1 cellular context compared by ENCODE assay signal in the genomic region with DNA sequence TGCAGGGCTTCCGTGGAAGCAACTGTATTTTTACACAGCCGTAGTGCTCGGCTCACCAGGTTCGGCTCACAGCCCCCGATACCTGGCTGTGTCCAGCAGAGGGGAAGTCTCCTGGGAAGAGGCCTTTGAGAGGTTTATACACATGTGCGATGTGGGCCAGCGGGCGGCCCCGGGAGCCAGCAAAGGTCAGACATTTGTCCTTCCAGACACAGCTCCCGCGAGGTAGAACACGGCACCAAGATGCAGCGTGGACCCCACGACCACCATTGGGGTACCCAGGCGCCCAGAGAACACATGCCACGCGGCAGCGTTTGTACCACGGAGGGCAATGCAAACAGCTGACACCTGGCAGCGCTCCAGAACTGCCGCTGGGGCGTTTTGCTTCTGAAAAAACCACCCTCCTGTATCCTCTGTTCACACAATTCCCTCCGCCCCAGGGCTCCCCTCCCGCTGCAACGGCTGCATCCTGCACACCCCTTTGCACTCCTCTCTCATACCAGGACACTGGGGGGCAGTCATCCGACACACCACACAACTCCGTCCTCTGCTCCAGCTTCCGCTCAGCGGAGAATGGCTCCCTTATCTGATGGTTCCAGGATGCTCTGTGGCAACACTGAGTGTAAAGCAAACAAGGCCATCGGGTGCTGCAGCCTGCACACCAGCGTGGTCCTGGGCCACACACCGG.
TF ChIP-seq lines count a peak whose summit lies in the region.

No MANE protein-coding gene starts in this region.

TF ChIP-seq in K562, 482 proteins besides CTCF, POLR2A, EP300 and RAD21 (continued from another document and continues in another):
- TF ChIP-seq SMAD1 (IDR thresholded peaks at IDR 0.05; ENCODE audit: low read depth, low read length, partially characterized antibody) (no peak), CBFB (CRISPR knock-in tag; IDR thresholded peaks at IDR 0.05) (no peak), TEAD2 (tag; IDR thresholded peaks at IDR 0.05) (no peak), KDM2B (CRISPR knock-in tag; IDR thresholded peaks at IDR 0.05) (no peak), MXI1 (IDR thresholded peaks at IDR 0.05; ENCODE audit: low read depth, low read length) (no peak), FOXA1 (IDR thresholded peaks at IDR 0.05; ENCODE audit: borderline replicate concordance) (peak; percentile 57), CCNT2 (IDR thresholded peaks at IDR 0.05; ENCODE audit: borderline replicate concordance, extremely low read depth, insufficient read length, low read depth, low read length) (no peak), PCBP1 (IDR thresholded peaks at IDR 0.05; ENCODE audit: low read depth, low read length, poor library complexity, severe bottlenecking) (no peak), FOS (IDR thresholded peaks at IDR 0.05; ENCODE audit: extremely low read depth, insufficient read length) (no peak), ZNF239 (CRISPR knock-in tag; IDR thresholded peaks at IDR 0.05) (no peak), TBL1XR1 (IDR thresholded peaks at IDR 0.05; ENCODE audit: low read length in 2 of 2) (no peak), HNRNPL (IDR thresholded peaks at IDR 0.05; ENCODE audit: low read depth, low read length) (no peak), ZNF232 (CRISPR knock-in tag; IDR thresholded peaks at IDR 0.05) (no peak), CBX5 (IDR thresholded peaks at IDR 0.05; ENCODE audit: borderline replicate concordance, low read depth) (no peak), MEF2D (tag; conservative IDR thresholded peaks at IDR 0.05; ENCODE audit: low read depth) (no peak), ZNF197 (CRISPR knock-in tag; IDR thresholded peaks at IDR 0.05; ENCODE audit: low read depth) (no peak), ETV6 (IDR thresholded peaks at IDR 0.05; ENCODE audit: borderline replicate concordance in 1 of 2, low read depth in 2 of 2, low read length in 1 of 2) (no peak), ETV6 (CRISPR knock-in tag; IDR thresholded peaks at IDR 0.05; ENCODE audit: borderline replicate concordance) (no peak), ZNF3 (CRISPR knock-in tag; IDR thresholded peaks at IDR 0.05) (no peak), TBP (optimal IDR thresholded peaks at IDR 0.05; ENCODE audit: low read depth, low read length) (no peak), PML (IDR thresholded peaks at IDR 0.05; ENCODE audit: low read length) (no peak), CHD4 (IDR thresholded peaks at IDR 0.05; ENCODE audit: insufficient read depth, insufficient replicate concordance, low read depth, low read length, poor library complexity, severe bottlenecking) (no peak), SMC3 (conservative IDR thresholded peaks at IDR 0.05; ENCODE audit: insufficient read depth, low read depth, low read length) (peak; percentile 64; the same call in 1 of the 2 replicates), ZFP36 (IDR thresholded peaks at IDR 0.05; ENCODE audit: low read depth, low read length, partially characterized antibody) (no peak), ETV5 (CRISPR knock-in tag; IDR thresholded peaks at IDR 0.05; ENCODE audit: low read depth) (peak; percentile 93), SREBF1 (IDR thresholded peaks at IDR 0.05; ENCODE audit: borderline replicate concordance, low read depth, low read length) (no peak), ZNF174 (CRISPR knock-in tag; IDR thresholded peaks at IDR 0.05) (no peak)
- TF ChIP-seq, protein P1, sequence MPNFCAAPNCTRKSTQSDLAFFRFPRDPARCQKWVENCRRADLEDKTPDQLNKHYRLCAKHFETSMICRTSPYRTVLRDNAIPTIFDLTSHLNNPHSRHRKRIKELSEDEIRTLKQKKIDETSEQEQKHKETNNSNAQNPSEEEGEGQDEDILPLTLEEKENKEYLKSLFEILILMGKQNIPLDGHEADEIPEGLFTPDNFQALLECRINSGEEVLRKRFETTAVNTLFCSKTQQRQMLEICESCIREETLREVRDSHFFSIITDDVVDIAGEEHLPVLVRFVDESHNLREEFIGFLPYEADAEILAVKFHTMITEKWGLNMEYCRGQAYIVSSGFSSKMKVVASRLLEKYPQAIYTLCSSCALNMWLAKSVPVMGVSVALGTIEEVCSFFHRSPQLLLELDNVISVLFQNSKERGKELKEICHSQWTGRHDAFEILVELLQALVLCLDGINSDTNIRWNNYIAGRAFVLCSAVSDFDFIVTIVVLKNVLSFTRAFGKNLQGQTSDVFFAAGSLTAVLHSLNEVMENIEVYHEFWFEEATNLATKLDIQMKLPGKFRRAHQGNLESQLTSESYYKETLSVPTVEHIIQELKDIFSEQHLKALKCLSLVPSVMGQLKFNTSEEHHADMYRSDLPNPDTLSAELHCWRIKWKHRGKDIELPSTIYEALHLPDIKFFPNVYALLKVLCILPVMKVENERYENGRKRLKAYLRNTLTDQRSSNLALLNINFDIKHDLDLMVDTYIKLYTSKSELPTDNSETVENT (CRISPR knock-in tag; IDR thresholded peaks at IDR 0.05), result no peak
- TF ChIP-seq, protein P2, sequence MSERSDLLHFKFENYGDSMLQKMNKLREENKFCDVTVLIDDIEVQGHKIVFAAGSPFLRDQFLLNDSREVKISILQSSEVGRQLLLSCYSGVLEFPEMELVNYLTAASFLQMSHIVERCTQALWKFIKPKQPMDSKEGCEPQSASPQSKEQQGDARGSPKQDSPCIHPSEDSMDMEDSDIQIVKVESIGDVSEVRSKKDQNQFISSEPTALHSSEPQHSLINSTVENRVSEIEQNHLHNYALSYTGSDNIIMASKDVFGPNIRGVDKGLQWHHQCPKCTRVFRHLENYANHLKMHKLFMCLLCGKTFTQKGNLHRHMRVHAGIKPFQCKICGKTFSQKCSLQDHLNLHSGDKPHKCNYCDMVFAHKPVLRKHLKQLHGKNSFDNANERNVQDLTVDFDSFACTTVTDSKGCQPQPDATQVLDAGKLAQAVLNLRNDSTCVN (CRISPR knock-in tag; IDR thresholded peaks at IDR 0.05), result no peak
- TF ChIP-seq, protein P3, sequence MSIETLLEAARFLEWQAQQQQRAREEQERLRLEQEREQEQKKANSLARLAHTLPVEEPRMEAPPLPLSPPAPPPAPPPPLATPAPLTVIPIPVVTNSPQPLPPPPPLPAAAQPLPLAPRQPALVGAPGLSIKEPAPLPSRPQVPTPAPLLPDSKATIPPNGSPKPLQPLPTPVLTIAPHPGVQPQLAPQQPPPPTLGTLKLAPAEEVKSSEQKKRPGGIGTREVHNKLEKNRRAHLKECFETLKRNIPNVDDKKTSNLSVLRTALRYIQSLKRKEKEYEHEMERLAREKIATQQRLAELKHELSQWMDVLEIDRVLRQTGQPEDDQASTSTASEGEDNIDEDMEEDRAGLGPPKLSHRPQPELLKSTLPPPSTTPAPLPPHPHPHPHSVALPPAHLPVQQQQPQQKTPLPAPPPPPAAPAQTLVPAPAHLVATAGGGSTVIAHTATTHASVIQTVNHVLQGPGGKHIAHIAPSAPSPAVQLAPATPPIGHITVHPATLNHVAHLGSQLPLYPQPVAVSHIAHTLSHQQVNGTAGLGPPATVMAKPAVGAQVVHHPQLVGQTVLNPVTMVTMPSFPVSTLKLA (conservative IDR thresholded peaks at IDR 0.05), result 0 out of 4 replicates have a peak, but pooled peaks of 1 of the 2 experiments have one; percentile 19
- TF ChIP-seq, protein P4, sequence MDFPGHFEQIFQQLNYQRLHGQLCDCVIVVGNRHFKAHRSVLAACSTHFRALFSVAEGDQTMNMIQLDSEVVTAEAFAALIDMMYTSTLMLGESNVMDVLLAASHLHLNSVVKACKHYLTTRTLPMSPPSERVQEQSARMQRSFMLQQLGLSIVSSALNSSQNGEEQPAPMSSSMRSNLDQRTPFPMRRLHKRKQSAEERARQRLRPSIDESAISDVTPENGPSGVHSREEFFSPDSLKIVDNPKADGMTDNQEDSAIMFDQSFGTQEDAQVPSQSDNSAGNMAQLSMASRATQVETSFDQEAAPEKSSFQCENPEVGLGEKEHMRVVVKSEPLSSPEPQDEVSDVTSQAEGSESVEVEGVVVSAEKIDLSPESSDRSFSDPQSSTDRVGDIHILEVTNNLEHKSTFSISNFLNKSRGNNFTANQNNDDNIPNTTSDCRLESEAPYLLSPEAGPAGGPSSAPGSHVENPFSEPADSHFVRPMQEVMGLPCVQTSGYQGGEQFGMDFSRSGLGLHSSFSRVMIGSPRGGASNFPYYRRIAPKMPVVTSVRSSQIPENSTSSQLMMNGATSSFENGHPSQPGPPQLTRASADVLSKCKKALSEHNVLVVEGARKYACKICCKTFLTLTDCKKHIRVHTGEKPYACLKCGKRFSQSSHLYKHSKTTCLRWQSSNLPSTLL (IDR thresholded peaks at IDR 0.05), result no peak
- TF ChIP-seq, protein P5, sequence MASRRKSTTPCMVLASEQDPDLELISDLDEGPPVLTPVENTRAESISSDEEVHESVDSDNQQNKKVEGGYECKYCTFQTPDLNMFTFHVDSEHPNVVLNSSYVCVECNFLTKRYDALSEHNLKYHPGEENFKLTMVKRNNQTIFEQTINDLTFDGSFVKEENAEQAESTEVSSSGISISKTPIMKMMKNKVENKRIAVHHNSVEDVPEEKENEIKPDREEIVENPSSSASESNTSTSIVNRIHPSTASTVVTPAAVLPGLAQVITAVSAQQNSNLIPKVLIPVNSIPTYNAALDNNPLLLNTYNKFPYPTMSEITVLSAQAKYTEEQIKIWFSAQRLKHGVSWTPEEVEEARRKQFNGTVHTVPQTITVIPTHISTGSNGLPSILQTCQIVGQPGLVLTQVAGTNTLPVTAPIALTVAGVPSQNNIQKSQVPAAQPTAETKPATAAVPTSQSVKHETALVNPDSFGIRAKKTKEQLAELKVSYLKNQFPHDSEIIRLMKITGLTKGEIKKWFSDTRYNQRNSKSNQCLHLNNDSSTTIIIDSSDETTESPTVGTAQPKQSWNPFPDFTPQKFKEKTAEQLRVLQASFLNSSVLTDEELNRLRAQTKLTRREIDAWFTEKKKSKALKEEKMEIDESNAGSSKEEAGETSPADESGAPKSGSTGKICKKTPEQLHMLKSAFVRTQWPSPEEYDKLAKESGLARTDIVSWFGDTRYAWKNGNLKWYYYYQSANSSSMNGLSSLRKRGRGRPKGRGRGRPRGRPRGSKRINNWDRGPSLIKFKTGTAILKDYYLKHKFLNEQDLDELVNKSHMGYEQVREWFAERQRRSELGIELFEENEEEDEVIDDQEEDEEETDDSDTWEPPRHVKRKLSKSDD (conservative IDR thresholded peaks at IDR 0.05; ENCODE audit: low read length), result no peak
- TF ChIP-seq, protein P6, sequence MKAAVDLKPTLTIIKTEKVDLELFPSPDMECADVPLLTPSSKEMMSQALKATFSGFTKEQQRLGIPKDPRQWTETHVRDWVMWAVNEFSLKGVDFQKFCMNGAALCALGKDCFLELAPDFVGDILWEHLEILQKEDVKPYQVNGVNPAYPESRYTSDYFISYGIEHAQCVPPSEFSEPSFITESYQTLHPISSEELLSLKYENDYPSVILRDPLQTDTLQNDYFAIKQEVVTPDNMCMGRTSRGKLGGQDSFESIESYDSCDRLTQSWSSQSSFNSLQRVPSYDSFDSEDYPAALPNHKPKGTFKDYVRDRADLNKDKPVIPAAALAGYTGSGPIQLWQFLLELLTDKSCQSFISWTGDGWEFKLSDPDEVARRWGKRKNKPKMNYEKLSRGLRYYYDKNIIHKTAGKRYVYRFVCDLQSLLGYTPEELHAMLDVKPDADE (conservative IDR thresholded peaks at IDR 0.05; ENCODE audit: control insufficient read depth, low read depth, low read length), result no peak
- TF ChIP-seq, protein P7, sequence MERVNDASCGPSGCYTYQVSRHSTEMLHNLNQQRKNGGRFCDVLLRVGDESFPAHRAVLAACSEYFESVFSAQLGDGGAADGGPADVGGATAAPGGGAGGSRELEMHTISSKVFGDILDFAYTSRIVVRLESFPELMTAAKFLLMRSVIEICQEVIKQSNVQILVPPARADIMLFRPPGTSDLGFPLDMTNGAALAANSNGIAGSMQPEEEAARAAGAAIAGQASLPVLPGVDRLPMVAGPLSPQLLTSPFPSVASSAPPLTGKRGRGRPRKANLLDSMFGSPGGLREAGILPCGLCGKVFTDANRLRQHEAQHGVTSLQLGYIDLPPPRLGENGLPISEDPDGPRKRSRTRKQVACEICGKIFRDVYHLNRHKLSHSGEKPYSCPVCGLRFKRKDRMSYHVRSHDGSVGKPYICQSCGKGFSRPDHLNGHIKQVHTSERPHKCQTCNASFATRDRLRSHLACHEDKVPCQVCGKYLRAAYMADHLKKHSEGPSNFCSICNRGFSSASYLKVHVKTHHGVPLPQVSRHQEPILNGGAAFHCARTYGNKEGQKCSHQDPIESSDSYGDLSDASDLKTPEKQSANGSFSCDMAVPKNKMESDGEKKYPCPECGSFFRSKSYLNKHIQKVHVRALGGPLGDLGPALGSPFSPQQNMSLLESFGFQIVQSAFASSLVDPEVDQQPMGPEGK (CRISPR knock-in tag; IDR thresholded peaks at IDR 0.05; ENCODE audit: borderline replicate concordance), result no peak
- TF ChIP-seq, protein P8, sequence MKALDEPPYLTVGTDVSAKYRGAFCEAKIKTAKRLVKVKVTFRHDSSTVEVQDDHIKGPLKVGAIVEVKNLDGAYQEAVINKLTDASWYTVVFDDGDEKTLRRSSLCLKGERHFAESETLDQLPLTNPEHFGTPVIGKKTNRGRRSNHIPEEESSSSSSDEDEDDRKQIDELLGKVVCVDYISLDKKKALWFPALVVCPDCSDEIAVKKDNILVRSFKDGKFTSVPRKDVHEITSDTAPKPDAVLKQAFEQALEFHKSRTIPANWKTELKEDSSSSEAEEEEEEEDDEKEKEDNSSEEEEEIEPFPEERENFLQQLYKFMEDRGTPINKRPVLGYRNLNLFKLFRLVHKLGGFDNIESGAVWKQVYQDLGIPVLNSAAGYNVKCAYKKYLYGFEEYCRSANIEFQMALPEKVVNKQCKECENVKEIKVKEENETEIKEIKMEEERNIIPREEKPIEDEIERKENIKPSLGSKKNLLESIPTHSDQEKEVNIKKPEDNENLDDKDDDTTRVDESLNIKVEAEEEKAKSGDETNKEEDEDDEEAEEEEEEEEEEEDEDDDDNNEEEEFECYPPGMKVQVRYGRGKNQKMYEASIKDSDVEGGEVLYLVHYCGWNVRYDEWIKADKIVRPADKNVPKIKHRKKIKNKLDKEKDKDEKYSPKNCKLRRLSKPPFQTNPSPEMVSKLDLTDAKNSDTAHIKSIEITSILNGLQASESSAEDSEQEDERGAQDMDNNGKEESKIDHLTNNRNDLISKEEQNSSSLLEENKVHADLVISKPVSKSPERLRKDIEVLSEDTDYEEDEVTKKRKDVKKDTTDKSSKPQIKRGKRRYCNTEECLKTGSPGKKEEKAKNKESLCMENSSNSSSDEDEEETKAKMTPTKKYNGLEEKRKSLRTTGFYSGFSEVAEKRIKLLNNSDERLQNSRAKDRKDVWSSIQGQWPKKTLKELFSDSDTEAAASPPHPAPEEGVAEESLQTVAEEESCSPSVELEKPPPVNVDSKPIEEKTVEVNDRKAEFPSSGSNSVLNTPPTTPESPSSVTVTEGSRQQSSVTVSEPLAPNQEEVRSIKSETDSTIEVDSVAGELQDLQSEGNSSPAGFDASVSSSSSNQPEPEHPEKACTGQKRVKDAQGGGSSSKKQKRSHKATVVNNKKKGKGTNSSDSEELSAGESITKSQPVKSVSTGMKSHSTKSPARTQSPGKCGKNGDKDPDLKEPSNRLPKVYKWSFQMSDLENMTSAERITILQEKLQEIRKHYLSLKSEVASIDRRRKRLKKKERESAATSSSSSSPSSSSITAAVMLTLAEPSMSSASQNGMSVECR (CRISPR knock-in tag; IDR thresholded peaks at IDR 0.05), result no peak
